ENCODE assay signal across 20 cellular contexts in the genomic region with DNA sequence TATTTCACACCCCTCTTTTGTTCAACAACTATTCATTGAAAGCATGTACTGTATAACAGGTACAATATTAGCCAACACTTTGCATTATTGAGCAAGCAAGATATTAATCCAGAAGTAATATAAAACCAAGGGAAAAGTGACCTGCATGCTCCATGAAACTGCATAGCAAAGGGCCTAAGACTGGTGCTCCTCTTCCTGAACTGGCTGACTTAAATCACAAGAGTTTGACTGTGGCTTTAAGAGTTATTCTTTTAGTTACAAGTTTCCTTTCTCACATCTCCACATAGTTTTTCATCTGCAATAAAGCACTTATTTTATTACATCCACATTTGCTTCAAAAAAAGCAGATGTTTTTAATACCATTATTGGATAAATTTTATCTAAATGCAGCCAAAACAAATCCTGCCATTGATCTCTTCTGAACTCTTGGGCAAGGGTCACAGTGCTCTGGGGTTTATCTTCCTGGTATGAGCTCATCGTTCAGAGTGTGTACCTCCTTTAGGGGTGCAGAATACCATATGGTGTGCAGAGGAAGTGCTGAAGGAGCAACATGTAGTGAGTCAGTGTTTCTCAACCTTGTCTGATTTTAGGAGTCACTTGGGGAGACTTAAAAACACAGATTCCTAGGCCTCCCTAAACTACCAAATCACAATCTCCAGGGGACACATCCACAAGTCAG.
DNase-seq lines count a peak whose midpoint lies in the region; ATAC-seq lines count a peak whose summit lies in the region.
"Had no signal": no experiment of that assay in that cellular context is flagged by ENCODE, and none has a peak within 500 bp of the region (broad histone marks: within the 10 kb centered on the region; RNA-seq: fewer than 3 reads in every experiment).

No MANE protein-coding gene starts in this region.

- no peak for ATAC-seq in HG03045 (IDR thresholded peaks at IDR 0.05; ENCODE audit: unreplicated experiment)
- ATAC-seq in GM19324 (IDR thresholded peaks at IDR 0.05; ENCODE audit: low FRiP score, unreplicated experiment) = no peak
- ATAC-seq: A549; activated CD8-positive, alpha-beta T cell treated with anti-CD3 and anti-CD28 coated beads for 36 hours; K562; PC-3; psoas muscle had no signal

- peak; percentile 14 for DNase-seq in NOMO-1 treated with DMSO at 0.1 percent for 48 hours (lab: John Stamatoyannopoulos, UW; ENCODE audit: unreplicated experiment)
- DNase-seq in NOMO-1 treated with dmso at 0.1 percent for 144 hours (lab: John Stamatoyannopoulos, UW; ENCODE audit: unreplicated experiment) = no peak
- peak; percentile 27 for DNase-seq in RKO (ENCODE audit: low spot score)
- DNase-seq in fibroblast of gingiva (ENCODE audit: low read depth) = peak; percentile 14
- DNase-seq in skeletal muscle cell (ENCODE audit: low read depth) = peak; percentile 67
- DNase-seq in activated gamma-delta T cell treated with Interleukin-2 at 50 U/mL for 16 hours = no peak
- DNase-seq: activated CD4-positive, CD25-positive, alpha-beta regulatory T cell; activated CD8-positive, alpha-beta T cell treated with anti-CD3 and anti-CD28 coated beads for 36 hours; activated T-cell treated with anti-CD3 and anti-CD28 coated beads, Interleukin-2, amount 50 U/mL, for 1 hour; midbrain; NCI-H2107; NCI-H524 treated with DMSO at 0.1 percent for 48 hours; PC-3; psoas muscle had no signal

- H3K4me3 ChIP-seq in skeletal muscle cell (ENCODE audit: low read depth, low read length) = no peak overlapping the region
- H3K4me3 ChIP-seq: A549; BLaER1 treated with 17β-estradiol and CSF1 and Interleukin-3, amounts not matched to agents 10 nM and 100 nM; coronary artery; K562; psoas muscle had no signal

Comparison
In these comparisons a context has a peak if more than half of its experiments do, and no peak if none do; other contexts are left out.
1. DNase-seq: peak in NOMO-1 treated with DMSO at 0.1 percent for 48 hours (single experiment), RKO (single experiment), fibroblast of gingiva (single experiment) and skeletal muscle cell (single experiment); none in NOMO-1 treated with dmso at 0.1 percent for 144 hours (single experiment) and activated gamma-delta T cell treated with Interleukin-2 at 50 U/mL for 16 hours (single experiment).